ENCODE assay signal across 14 cellular contexts in the genomic region with DNA sequence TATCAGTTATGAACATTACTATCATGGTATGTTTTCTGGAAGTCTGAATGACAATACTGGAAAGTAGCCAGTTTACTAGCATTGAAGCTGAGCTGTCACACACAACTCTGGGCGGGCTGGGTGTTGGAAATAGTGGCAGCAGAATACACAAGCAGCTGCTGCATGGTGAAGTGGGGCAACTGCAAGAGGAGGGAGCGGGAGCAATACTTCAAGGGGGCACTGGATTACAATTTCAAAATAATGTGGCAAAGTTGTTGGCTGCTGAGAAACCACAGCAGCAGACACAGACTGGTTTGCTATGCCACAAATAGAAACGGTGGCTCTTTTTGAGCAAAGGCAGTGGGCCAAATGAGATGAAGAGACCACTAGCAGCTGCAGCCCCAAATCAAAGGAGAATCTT.
DNase-seq lines count a peak whose midpoint lies in the region; ATAC-seq and TF ChIP-seq lines count a peak whose summit lies in the region.
"Had no signal": no experiment of that assay in that cellular context is flagged by ENCODE, and none has a peak within 500 bp of the region (broad histone marks: within the 10 kb centered on the region; RNA-seq: fewer than 3 reads in every experiment).

No MANE protein-coding gene starts in this region.

- H3K36me3 Mint-ChIP-seq in endodermal cell (ENCODE audit: low read depth) = peaks cover 18% of the 10 kb centered on the region
- H3K36me3 Mint-ChIP-seq: CD14-positive monocyte had no signal

- H3K27me3 Mint-ChIP-seq in endodermal cell (ENCODE audit: insufficient read depth) = no peaks in the 10 kb centered on the region

- peak; percentile 44 for DNase-seq in SIG-M5 treated with dmso at 0.1 percent for 504 hours (lab: John Stamatoyannopoulos, UW; ENCODE audit: unreplicated experiment)
- DNase-seq in SIG-M5 (lab: John Stamatoyannopoulos, UW) = no peak
- DNase-seq in NCI-H446 treated with DMSO at 0.1 percent for 48 hours (lab: John Stamatoyannopoulos, UW) = peak; percentile 4
- no peak for DNase-seq in endodermal cell
- no peak for DNase-seq in ascending aorta (ENCODE audit: low spot score in 2 of 2)
- no peak for DNase-seq in pons (ENCODE audit: low spot score)
- no peak for DNase-seq in kidney tubule cell (ENCODE audit: low spot score)
- DNase-seq: IMR-90, NCI-H1105, NCI-H2081, NCI-H774 had no signal

- H3K9me3 ChIP-seq in endodermal cell (ENCODE audit: control insufficient read depth, low read length) (peaks cover 10% of the 10 kb centered on the region), ascending aorta (no peaks in the 10 kb centered on the region)

- H3K27ac Mint-ChIP-seq in endodermal cell = peak overlapping the region; percentile 2
- H3K27ac Mint-ChIP-seq: CD14-positive monocyte had no signal

- H3K36me3 ChIP-seq in endodermal cell (ENCODE audit: control insufficient read depth, insufficient read depth, low read length) (no peaks in the 10 kb centered on the region), ascending aorta (no peaks in the 10 kb centered on the region)

- no peaks in the 10 kb centered on the region for H3K4me1 ChIP-seq in endodermal cell (ENCODE audit: control insufficient read depth, insufficient read depth, low read length)
- no peaks in the 10 kb centered on the region for H3K4me1 ChIP-seq in ascending aorta

- H3K4me3 Mint-ChIP-seq in endodermal cell = no peak overlapping the region
- H3K4me3 Mint-ChIP-seq: CD14-positive monocyte had no signal

- H3K9ac ChIP-seq in endodermal cell (ENCODE audit: extremely low read depth, low read length, poor library complexity, severe bottlenecking) = no peak overlapping the region

- no peak for ATAC-seq in GM19452 (IDR thresholded peaks at IDR 0.05; ENCODE audit: unreplicated experiment)
- ATAC-seq: GM12878 had no signal

- H3K27ac ChIP-seq in endodermal cell (ENCODE audit: low read depth, low read length) = no peak overlapping the region
- no peak overlapping the region for H3K27ac ChIP-seq in ascending aorta

- WGBS in endodermal cell (ENCODE audit: insufficient coverage in 1 of 2, insufficient read length in 1 of 2), 2 experiments = 90 to 95% methylated on average over 3 of the region's 3 CpGs

- H3K27me3 ChIP-seq in endodermal cell (ENCODE audit: control insufficient read depth, insufficient read depth, low read length, poor library complexity, severe bottlenecking) = no peaks in the 10 kb centered on the region
- no peaks in the 10 kb centered on the region for H3K27me3 ChIP-seq in ascending aorta

- TF ChIP-seq CTCF in endodermal cell (conservative IDR thresholded peaks at IDR 0.05) (no peak), ascending aorta (IDR thresholded peaks at IDR 0.05) (no peak)

- intact Hi-C loops in ascending aorta (cut with DNase I) = no loop called here

- H3K4me3 ChIP-seq in endodermal cell (ENCODE audit: low read length) (no peak overlapping the region), ascending aorta (no peak overlapping the region)
- H3K4me3 ChIP-seq: GM12878 had no signal

- peaks cover 15% of the 10 kb centered on the region for H3K4me1 Mint-ChIP-seq in endodermal cell
- H3K4me1 Mint-ChIP-seq: CD14-positive monocyte had no signal

- H3K9me3 Mint-ChIP-seq in endodermal cell = peaks cover 14% of the 10 kb centered on the region

Comparison
In these comparisons a context has a peak if more than half of its experiments do, and no peak if none do; other contexts are left out.
1. DNase-seq: peak in SIG-M5 treated with dmso at 0.1 percent for 504 hours (single experiment) and NCI-H446 treated with DMSO at 0.1 percent for 48 hours (single experiment); none in SIG-M5 (single experiment), endodermal cell (single experiment), ascending aorta (0 of 2), pons (single experiment) and kidney tubule cell (single experiment).